In the genomic region with DNA sequence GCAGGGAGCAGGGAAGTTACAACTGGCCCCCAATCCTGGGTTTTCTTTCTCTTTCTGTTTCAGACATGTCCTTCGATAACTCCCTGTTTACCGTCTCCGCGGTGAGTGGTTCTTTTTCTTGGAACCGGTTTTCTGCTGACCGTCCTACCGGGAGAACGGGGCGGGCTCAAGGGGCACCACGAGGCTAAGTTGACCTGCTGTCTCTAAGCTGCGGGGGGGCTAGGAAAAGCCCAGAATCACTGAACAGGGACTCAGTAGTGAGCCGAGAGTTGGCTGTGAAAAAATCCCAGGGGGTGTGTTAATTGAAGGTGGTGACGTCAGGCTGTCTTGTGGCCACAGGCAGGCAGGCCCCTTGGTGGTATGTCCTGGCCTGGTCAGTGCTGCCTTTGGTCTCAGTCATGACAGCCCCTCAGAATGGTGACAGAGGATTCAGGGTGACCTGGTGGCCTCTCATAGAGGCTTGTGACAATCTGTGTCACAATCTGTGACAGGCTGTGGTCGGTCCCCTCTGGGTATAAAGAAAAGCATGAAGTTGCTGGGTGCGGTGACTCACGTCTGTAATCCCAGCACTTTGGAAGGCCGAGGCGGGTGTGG, we compare ENCODE assay signal across 1 cellular context.
TF ChIP-seq lines count a peak whose summit lies in the region.

No MANE protein-coding gene starts in this region.

TF ChIP-seq in SK-N-SH, 30 proteins besides CTCF, POLR2A, EP300 and RAD21 (continued from another document):
- TF ChIP-seq, protein P1, sequence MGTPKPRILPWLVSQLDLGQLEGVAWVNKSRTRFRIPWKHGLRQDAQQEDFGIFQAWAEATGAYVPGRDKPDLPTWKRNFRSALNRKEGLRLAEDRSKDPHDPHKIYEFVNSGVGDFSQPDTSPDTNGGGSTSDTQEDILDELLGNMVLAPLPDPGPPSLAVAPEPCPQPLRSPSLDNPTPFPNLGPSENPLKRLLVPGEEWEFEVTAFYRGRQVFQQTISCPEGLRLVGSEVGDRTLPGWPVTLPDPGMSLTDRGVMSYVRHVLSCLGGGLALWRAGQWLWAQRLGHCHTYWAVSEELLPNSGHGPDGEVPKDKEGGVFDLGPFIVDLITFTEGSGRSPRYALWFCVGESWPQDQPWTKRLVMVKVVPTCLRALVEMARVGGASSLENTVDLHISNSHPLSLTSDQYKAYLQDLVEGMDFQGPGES (IDR thresholded peaks at IDR 0.05; ENCODE audit: low read depth, low read length), result no peak
- TF ChIP-seq TAF1 (IDR thresholded peaks at IDR 0.05; ENCODE audit: borderline replicate concordance, low read depth, low read length) (no peak), GATA2 (CRISPR knock-in tag; IDR thresholded peaks at IDR 0.05) (no peak), TCF12 (IDR thresholded peaks at IDR 0.05) (no peak), SMC3 (IDR thresholded peaks at IDR 0.05; ENCODE audit: low read depth, low read length) (no peak), JUND (IDR thresholded peaks at IDR 0.05) (no peak), FOXJ3 (CRISPR knock-in tag; IDR thresholded peaks at IDR 0.05) (no peak), TEAD4 (IDR thresholded peaks at IDR 0.05; ENCODE audit: borderline replicate concordance, insufficient read depth) (no peak), POLR2AphosphoS5 (IDR thresholded peaks at IDR 0.05; ENCODE audit: low read depth, low read length) (no peak)
